8 cellular contexts compared by ENCODE assay signal in genomic region chr14:23009483-23009938, GRCh38. TPM values are rescaled to one million over a fixed set of nuclear protein-coding genes. Genes with fewer than 3 reads are reported as not detected.
DNase-seq lines count a peak whose midpoint lies in the region; ATAC-seq and TF ChIP-seq lines count a peak whose summit lies in the region.

No MANE protein-coding gene starts in this region.

- H3K4me1 ChIP-seq in PC-9 (replicated peaks; ENCODE audit: insufficient read depth), result peaks cover 34% of the 10 kb centered on the region

- H3K27me3 ChIP-seq in PC-9 (ENCODE audit: insufficient read depth, low read depth), result no peaks in the 10 kb centered on the region

- TF ChIP-seq CTCF in GM12865 (IDR thresholded peaks at IDR 0.05; ENCODE audit: insufficient read depth, low read depth, low read length, missing control alignments) (no peak), PC-9 (conservative IDR thresholded peaks at IDR 0.05) (no peak), epithelial cell of proximal tubule (conservative IDR thresholded peaks at IDR 0.05; ENCODE audit: low read depth, low read length) (no peak), retinal pigment epithelial cell (conservative IDR thresholded peaks at IDR 0.05; ENCODE audit: low read depth, low read length) (no peak)

- peak overlapping the region; percentile 92 for H2AFZ ChIP-seq in PC-9

- POLR2A ChIA-PET in PC-9 (lab: Charles Lee; ENCODE audit: unreplicated experiment), result no interaction called here

- TSS peak; percentile 79 for BruUV-seq in PC-9 (replicated peaks; lab: Mats Ljungman, UMichigan)

- H3F3A ChIP-seq in PC-9 (ENCODE audit: insufficient read depth, low read depth), result peaks cover 25% of the 10 kb centered on the region; the same call in 1 of the 2 replicates

- H3K27ac ChIP-seq in PC-9, result peak overlapping the region; percentile 56

- H3K79me2 ChIP-seq in PC-9 (ENCODE audit: low read depth), result no peaks in the 10 kb centered on the region; the same call in 1 of the 2 replicates

- no peaks in the 10 kb centered on the region for H3K36me3 ChIP-seq in PC-9 (ENCODE audit: low read depth)

- CTCF ChIA-PET in PC-9 (lab: Charles Lee), result no interaction called here

- no peak for DNase-seq in GM12865 (ENCODE audit: low read depth)
- no peak for DNase-seq in PC-9
- no peak for DNase-seq in epithelial cell of proximal tubule (ENCODE audit: low read depth)
- no peak for DNase-seq in retinal pigment epithelial cell (ENCODE audit: low read depth)
- DNase-seq in stimulated activated CD4-positive, alpha-beta T cell treated with anti-CD3 and anti-CD28 coated beads, Interleukin-4, amount 100 ng/mL, for 1 hour, result no peak
- DNase-seq in SIG-M5 treated with dmso at 0.1 percent for 504 hours (lab: John Stamatoyannopoulos, UW; ENCODE audit: unreplicated experiment), result no peak
- no peak for DNase-seq in NCI-H2029 treated with DMSO at 0.1 percent for 48 hours (lab: John Stamatoyannopoulos, UW)

- no peaks in the 10 kb centered on the region for H3K9me3 ChIP-seq in PC-9 (ENCODE audit: insufficient read depth, low read depth)

- no peak for ATAC-seq in GM19351 (IDR thresholded peaks at IDR 0.05; ENCODE audit: unreplicated experiment)

- H3K4me2 ChIP-seq in PC-9, result peak overlapping the region; percentile 84

- H3K9me2 ChIP-seq in PC-9 (ENCODE audit: insufficient read depth), result no peaks in the 10 kb centered on the region

- H3K4me3 ChIP-seq in GM12865 (ENCODE audit: low read depth, low read length), result peak overlapping the region; percentile 74
- H3K4me3 ChIP-seq in PC-9, result peak overlapping the region; percentile 75
- peak overlapping the region; percentile 59 for H3K4me3 ChIP-seq in epithelial cell of proximal tubule (ENCODE audit: low read depth, low read length)
- H3K4me3 ChIP-seq in retinal pigment epithelial cell (ENCODE audit: low read length), result peak overlapping the region; percentile 64

- no peaks in the 10 kb centered on the region for H4K20me1 ChIP-seq in PC-9 (ENCODE audit: insufficient read depth)

- intact Hi-C loops in PC-9 (cut with micrococcal nuclease; ENCODE audit: unreplicated experiment), result no loop called here

RNA-seq across cellular contexts. Expression of gene C14orf93, which starts 0.4 kb away (rescaled TPM):
- total RNA-seq in PC-9 (2021) (13.3 and 13.9 TPM in 2 replicates), epithelial cell of proximal tubule (6.0 and 9.4 TPM in 2 replicates)

RNA-seq across cellular contexts. Expression of gene PSMB5, which starts 25.2 kb away (rescaled TPM):
- total RNA-seq in PC-9 (2021) (122 and 146 TPM in 2 replicates), epithelial cell of proximal tubule (388 and 413 TPM in 2 replicates)

RNA-seq across cellular contexts. Expression of gene AJUBA, which starts 27.2 kb away (rescaled TPM):
- 37.4 and 42.6 TPM in 2 replicates for total RNA-seq in PC-9 (2021)
- 63.2 and 105 TPM in 2 replicates for total RNA-seq in epithelial cell of proximal tubule

RNA-seq across cellular contexts. Expression of gene PSMB11, which starts 32.5 kb away (rescaled TPM):
- total RNA-seq in PC-9 (2021), result not detected in 2 replicates
- total RNA-seq in epithelial cell of proximal tubule, result not detected in 2 replicates

RNA-seq across cellular contexts. Expression of gene CDH24, which starts 47.8 kb away (rescaled TPM):
- total RNA-seq in PC-9 (2021), result 16.4 and 18.8 TPM in 2 replicates
- 11.1 and 17.7 TPM in 2 replicates for total RNA-seq in epithelial cell of proximal tubule
